9 cellular contexts compared by ENCODE assay signal in the genomic region with DNA sequence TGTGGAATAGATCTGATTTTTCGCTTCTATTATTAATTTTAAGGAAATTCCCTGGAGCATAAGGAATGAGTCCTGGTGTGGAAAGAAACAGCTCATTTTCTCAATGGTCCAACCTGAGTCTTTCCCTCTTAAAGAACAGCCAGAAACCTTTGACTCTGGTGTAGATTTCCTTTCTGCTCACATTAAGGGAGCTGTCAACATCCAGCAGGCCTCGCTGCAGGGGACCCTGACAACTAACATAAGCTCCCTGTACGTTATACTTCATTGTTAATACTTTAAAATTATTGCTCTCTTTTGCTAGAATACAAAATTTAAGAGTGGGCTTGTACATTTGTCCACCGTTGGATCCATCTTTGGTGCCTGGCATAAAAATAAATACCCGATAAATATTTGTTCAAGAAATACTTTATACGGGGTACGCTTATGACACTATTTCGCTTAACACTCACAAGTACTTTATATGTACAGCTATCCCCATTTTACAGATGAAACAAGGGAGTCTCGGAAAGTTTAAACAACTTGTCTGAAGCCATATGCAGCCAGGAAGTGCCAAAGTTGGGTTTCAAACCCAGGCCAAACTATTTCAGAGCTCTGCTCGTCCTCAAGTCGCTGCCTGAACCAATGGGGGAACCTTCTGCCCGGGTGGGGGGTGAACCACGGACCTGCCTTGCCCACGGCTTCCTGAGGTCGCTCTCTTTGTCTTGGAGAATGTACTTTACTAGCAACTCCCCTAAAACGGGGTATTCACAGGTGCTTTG. TPM values are rescaled to one million over a fixed set of nuclear protein-coding genes. Genes with fewer than 3 reads are reported as not detected.
A peak's percentile ranks its signal among the peaks of the same experiment; 100 is the strongest.
DNase-seq lines count a peak whose midpoint lies in the region; ATAC-seq lines count a peak whose summit lies in the region.
"Had no signal": no experiment of that assay in that cellular context is flagged by ENCODE, and none has a peak within 500 bp of the region (broad histone marks: within the 10 kb centered on the region; RNA-seq: fewer than 3 reads in every experiment).

No MANE protein-coding gene starts in this region.

- peak; percentile 52 for DNase-seq in activated naive CD4-positive, alpha-beta T cell treated with anti-CD3 and anti-CD28 coated beads for 36 hours
- no peak for DNase-seq in activated naive CD4-positive, alpha-beta T cell (lab: John Stamatoyannopoulos, UW)
- DNase-seq in T-helper 1 cell: peak in 4 of 5 donors; percentile 6 to 39 (median 18)
- DNase-seq in epithelial cell of prostate (ENCODE audit: low read depth, low spot score): no peak
- DNase-seq in natural killer cell treated with Interleukin-12 subunit alpha and Interleukin-12 subunit beta and Interleukin-15 and Interleukin-18, amount 100 ng/mL, for 72 hours (ENCODE audit: low spot score): peak; percentile 68

- peak overlapping the region; percentile 97 for H3K27ac Mint-ChIP-seq in activated naive CD4-positive, alpha-beta T cell treated with anti-CD3 and anti-CD28 coated beads for 36 hours
- peak overlapping the region; percentile 100 for H3K27ac Mint-ChIP-seq in natural killer cell treated with Interleukin-12 subunit alpha and Interleukin-12 subunit beta and Interleukin-15 and Interleukin-18, amount 100 ng/mL, for 72 hours

- ATAC-seq in HG03135 (IDR thresholded peaks at IDR 0.05; ENCODE audit: unreplicated experiment) (peak; percentile 17), GM18861 (IDR thresholded peaks at IDR 0.05; ENCODE audit: unreplicated experiment) (no peak), HG03139 (IDR thresholded peaks at IDR 0.05; ENCODE audit: unreplicated experiment) (no peak)
- peak; percentile 52 to 64 for ATAC-seq in natural killer cell treated with Interleukin-12 subunit alpha and Interleukin-12 subunit beta and Interleukin-15 and Interleukin-18, amount 100 ng/mL, for 72 hours

- intact Hi-C loops in activated naive CD4-positive, alpha-beta T cell treated with anti-CD3 and anti-CD28 coated beads for 36 hours (cut with micrococcal nuclease): loop anchor here (2.0 kb wide), 1 partner anchor 26 kb away; no protein-coding TSS in a partner anchor

- no peaks in the 10 kb centered on the region for H3K9me3 Mint-ChIP-seq in activated naive CD4-positive, alpha-beta T cell treated with anti-CD3 and anti-CD28 coated beads for 36 hours
- H3K9me3 Mint-ChIP-seq in natural killer cell treated with Interleukin-12 subunit alpha and Interleukin-12 subunit beta and Interleukin-15 and Interleukin-18, amount 100 ng/mL, for 72 hours: no peaks in the 10 kb centered on the region

- H3K4me3 Mint-ChIP-seq in activated naive CD4-positive, alpha-beta T cell treated with anti-CD3 and anti-CD28 coated beads for 36 hours: peak overlapping the region; percentile 87
- H3K4me3 Mint-ChIP-seq in natural killer cell treated with Interleukin-12 subunit alpha and Interleukin-12 subunit beta and Interleukin-15 and Interleukin-18, amount 100 ng/mL, for 72 hours: peak overlapping the region; percentile 93

- H3K36me3 Mint-ChIP-seq in activated naive CD4-positive, alpha-beta T cell treated with anti-CD3 and anti-CD28 coated beads for 36 hours (ENCODE audit: low read depth): peaks cover 30% of the 10 kb centered on the region
- H3K36me3 Mint-ChIP-seq in natural killer cell treated with Interleukin-12 subunit alpha and Interleukin-12 subunit beta and Interleukin-15 and Interleukin-18, amount 100 ng/mL, for 72 hours: peaks cover 23% of the 10 kb centered on the region

- peak overlapping the region; percentile 87 for H3K27ac ChIP-seq in epithelial cell of prostate

- H3K27me3 Mint-ChIP-seq in activated naive CD4-positive, alpha-beta T cell treated with anti-CD3 and anti-CD28 coated beads for 36 hours (ENCODE audit: low read depth): no peaks in the 10 kb centered on the region
- no peaks in the 10 kb centered on the region for H3K27me3 Mint-ChIP-seq in natural killer cell treated with Interleukin-12 subunit alpha and Interleukin-12 subunit beta and Interleukin-15 and Interleukin-18, amount 100 ng/mL, for 72 hours

- peaks cover 41% of the 10 kb centered on the region for H3K4me1 Mint-ChIP-seq in activated naive CD4-positive, alpha-beta T cell treated with anti-CD3 and anti-CD28 coated beads for 36 hours (ENCODE audit: low read depth)
- H3K4me1 Mint-ChIP-seq in natural killer cell treated with Interleukin-12 subunit alpha and Interleukin-12 subunit beta and Interleukin-15 and Interleukin-18, amount 100 ng/mL, for 72 hours (ENCODE audit: low read depth in 2 of 2): peaks cover 23 to 41% of the 10 kb centered on the region in 2 donors

- CTCF ChIA-PET in activated naive CD4-positive, alpha-beta T cell treated with anti-CD3 and anti-CD28 coated beads for 36 hours (lab: Charles Lee): interaction anchor here (0.5 to 3.4 kb wide), 5 partner anchors 22 to 81 kb away, joined by 3 to 8 read pairs (median 5); no protein-coding TSS in a partner anchor

RNA-seq across cellular contexts. Expression of a gene that starts 0.6 kb away (rescaled TPM):
- 100 to 1,000 TPM; 102 to 112 TPM for total RNA-seq in activated naive CD4-positive, alpha-beta T cell treated with anti-CD3 and anti-CD28 coated beads for 36 hours
- 10 to 100 TPM; 76.2 to 94.6 TPM for total RNA-seq in natural killer cell treated with Interleukin-12 subunit alpha and Interleukin-12 subunit beta and Interleukin-15 and Interleukin-18, amount 100 ng/mL, for 72 hours

RNA-seq across cellular contexts. Expression of a gene that starts 18.0 kb away (rescaled TPM):
- not detected for total RNA-seq in activated naive CD4-positive, alpha-beta T cell treated with anti-CD3 and anti-CD28 coated beads for 36 hours
- total RNA-seq in natural killer cell treated with Interleukin-12 subunit alpha and Interleukin-12 subunit beta and Interleukin-15 and Interleukin-18, amount 100 ng/mL, for 72 hours: not detected
- total RNA-seq: HT1080 had no signal

RNA-seq across cellular contexts. Expression of a gene that starts 56.6 kb away (rescaled TPM):
- total RNA-seq in activated naive CD4-positive, alpha-beta T cell treated with anti-CD3 and anti-CD28 coated beads for 36 hours: not detected
- total RNA-seq in natural killer cell treated with Interleukin-12 subunit alpha and Interleukin-12 subunit beta and Interleukin-15 and Interleukin-18, amount 100 ng/mL, for 72 hours: not detected
- total RNA-seq: HT1080 had no signal

Comparison
In these comparisons a context has a peak if more than half of its experiments do, and no peak if none do; other contexts are left out.
1. DNase-seq: peak in activated naive CD4-positive, alpha-beta T cell treated with anti-CD3 and anti-CD28 coated beads for 36 hours (single experiment), T-helper 1 cell (4 of 5) and natural killer cell treated with Interleukin-12 subunit alpha and Interleukin-12 subunit beta and Interleukin-15 and Interleukin-18, amount 100 ng/mL, for 72 hours (single experiment); none in activated naive CD4-positive, alpha-beta T cell (0 of 4) and epithelial cell of prostate (single experiment).
2. ATAC-seq: peak in HG03135 (single experiment) and natural killer cell treated with Interleukin-12 subunit alpha and Interleukin-12 subunit beta and Interleukin-15 and Interleukin-18, amount 100 ng/mL, for 72 hours (2 of 2); none in GM18861 (single experiment) and HG03139 (single experiment).